ENCODE assay signal across 8 cellular contexts in the genomic region with DNA sequence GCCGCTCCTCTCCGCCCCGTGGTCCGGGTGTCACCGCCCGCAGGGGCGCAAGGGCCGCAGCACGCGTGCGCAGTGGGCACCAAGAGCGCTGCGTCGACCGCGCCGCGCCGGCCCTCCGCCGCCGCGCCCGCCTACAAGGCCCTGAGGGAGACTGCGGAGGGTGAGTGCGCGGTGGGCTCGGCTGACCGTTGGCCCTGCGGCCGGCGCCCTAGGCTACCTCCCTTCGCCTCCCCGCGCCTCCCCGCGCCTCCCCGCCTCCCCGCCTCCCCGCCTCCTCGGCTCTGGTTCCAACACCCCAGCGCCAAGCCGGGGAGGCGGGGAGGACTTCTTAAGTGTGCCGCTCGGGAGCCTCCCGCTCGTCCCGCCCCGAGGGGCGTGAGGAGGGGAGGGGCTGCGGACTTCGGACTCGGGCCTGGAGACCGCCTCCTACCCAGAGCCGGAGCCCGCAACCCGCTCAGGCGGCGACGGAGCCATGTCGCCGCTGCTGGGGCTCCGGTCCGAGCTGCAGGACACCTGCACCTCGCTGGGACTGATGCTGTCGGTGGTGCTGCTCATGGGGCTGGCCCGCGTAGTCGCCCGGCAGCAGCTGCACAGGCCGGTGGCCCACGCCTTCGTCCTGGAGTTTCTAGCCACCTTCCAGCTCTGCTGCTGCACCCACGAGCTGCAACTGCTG. TPM values are rescaled to one million over a fixed set of nuclear protein-coding genes. Genes with fewer than 3 reads are reported as not detected.
DNase-seq lines count a peak whose midpoint lies in the region; ATAC-seq and TF ChIP-seq lines count a peak whose summit lies in the region.

A gene with protein sequence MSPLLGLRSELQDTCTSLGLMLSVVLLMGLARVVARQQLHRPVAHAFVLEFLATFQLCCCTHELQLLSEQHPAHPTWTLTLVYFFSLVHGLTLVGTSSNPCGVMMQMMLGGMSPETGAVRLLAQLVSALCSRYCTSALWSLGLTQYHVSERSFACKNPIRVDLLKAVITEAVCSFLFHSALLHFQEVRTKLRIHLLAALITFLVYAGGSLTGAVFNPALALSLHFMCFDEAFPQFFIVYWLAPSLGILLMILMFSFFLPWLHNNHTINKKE (plus strand): TSS at position 433 of the 673 bp plus-strand sequence. CDS start 40 bp downstream, at position 473.

- intact Hi-C loops in activated B cell treated with CpG ODN at 0.5 μM for 24 hours (cut with micrococcal nuclease), result no loop called here

- H3K4me1 Mint-ChIP-seq in activated B cell treated with CpG ODN at 0.5 μM for 24 hours, result peaks cover 15% of the 10 kb centered on the region

- H3K4me3 Mint-ChIP-seq in activated B cell treated with CpG ODN at 0.5 μM for 24 hours, result peak within 1 kb of the TSS; percentile 89

- DNase-seq in ACHN, result peak; percentile 90
- DNase-seq in NCI-H2171 (lab: John Stamatoyannopoulos, UW), result peak; percentile 80
- DNase-seq in activated B cell treated with CpG ODN at 0.5 μM for 24 hours, result peak; percentile 68
- peak; percentile 81 for DNase-seq in cerebellar cortex (ENCODE audit: low spot score)
- DNase-seq in kidney glomerular epithelial cell (lab: John Stamatoyannopoulos, UW), result peak; percentile 83
- peak; percentile 64 for DNase-seq in stimulated activated CD4-positive, alpha-beta T cell treated with anti-CD3 and anti-CD28 coated beads, Interleukin-12 subunit alpha, Interleukin-12 subunit beta, amount 100 ng/mL, for 4 hours

- no peaks in the 10 kb centered on the region for H3K9me3 Mint-ChIP-seq in activated B cell treated with CpG ODN at 0.5 μM for 24 hours

- peak; percentile 83 for ATAC-seq in GM18861 (IDR thresholded peaks at IDR 0.05; ENCODE audit: unreplicated experiment)
- ATAC-seq in HG03095 (IDR thresholded peaks at IDR 0.05; ENCODE audit: unreplicated experiment), result peak; percentile 86
- peak; percentile 88 for ATAC-seq in activated B cell treated with CpG ODN at 0.5 μM for 24 hours (ENCODE audit: low read depth)

- H3K27ac Mint-ChIP-seq in activated B cell treated with CpG ODN at 0.5 μM for 24 hours, result no peak within 1 kb of the TSS

- H3K36me3 Mint-ChIP-seq in activated B cell treated with CpG ODN at 0.5 μM for 24 hours (ENCODE audit: low read depth), result peaks cover 2% of the 10 kb centered on the region

- TF ChIP-seq CTCF in activated B cell treated with CpG ODN at 0.5 μM for 24 hours (IDR thresholded peaks at IDR 0.05), result no peak

- peaks cover 2% of the 10 kb centered on the region for H3K27me3 Mint-ChIP-seq in activated B cell treated with CpG ODN at 0.5 μM for 24 hours

- in situ Hi-C loops in ACHN (cut with HindIII; ENCODE audit: low pct_ligation_motif_present, low pct_unique_long_range_greater_than_20kb, low sequenced_read_pairs), result no loop called here

- POLR2A ChIA-PET in activated B cell treated with CpG ODN at 0.5 μM for 24 hours (lab: Charles Lee), result no interaction called here

- CTCF ChIA-PET in activated B cell treated with CpG ODN at 0.5 μM for 24 hours (lab: Charles Lee), result interaction anchor here (1.1 kb wide), 1 partner anchor 30 kb away, joined by 5 read pairs; no protein-coding TSS in a partner anchor

RNA-seq across cellular contexts. Expression of the gene that starts here (rescaled TPM):
- total RNA-seq in activated B cell treated with CpG ODN at 0.5 μM for 24 hours, result 0.20 and 0.22 TPM in 2 replicates

Comparison
In these comparisons a context has a peak if more than half of its experiments do, and no peak if none do; other contexts are left out.
1. Peak in every context shown above with its lines: DNase-seq and ATAC-seq.
2. Peak in DNase-seq and ATAC-seq in activated B cell treated with CpG ODN at 0.5 μM for 24 hours; RNA of the gene not detected or under 1 TPM.